ENCODE assay signal across 11 cellular contexts in the genomic region with DNA sequence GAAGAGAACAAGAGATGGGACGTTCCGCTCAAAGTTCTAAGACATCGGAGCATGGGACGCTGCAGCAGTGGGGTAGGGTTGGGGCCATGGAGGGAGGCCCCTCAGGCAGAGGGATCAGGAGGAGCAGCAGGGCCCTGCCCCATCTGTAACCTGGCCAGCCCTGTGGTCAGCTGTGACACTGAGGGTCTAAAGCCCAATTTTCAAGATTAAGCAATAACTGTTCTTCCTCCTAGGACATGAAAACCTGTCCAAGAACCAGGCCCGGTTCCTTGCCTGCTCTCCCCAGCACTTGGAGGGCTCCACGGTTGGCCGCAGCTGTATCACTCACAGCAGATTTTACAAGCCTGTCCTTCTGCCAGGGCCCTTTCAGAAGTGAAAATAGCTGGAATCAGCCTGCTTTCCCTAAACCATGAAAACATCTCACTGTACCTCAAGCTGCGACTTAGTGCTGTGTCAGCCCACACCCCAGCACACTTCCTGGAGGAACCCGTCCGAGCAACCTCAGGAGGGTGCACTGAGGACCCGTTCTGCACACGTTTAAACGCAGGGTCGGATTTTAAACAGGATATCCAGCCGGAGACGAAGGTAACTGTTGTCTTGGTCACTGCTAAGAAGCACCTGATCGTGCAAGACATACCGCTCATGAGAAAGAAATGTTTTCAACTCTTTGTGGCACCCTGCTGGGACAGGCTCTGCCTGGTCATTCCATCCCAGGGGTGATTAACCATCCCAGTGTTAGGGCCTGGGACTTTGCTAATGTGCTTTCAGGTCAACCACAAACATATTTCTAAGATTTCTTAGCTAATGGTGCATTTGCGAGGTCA.
DNase-seq lines count a peak whose midpoint lies in the region; ATAC-seq and TF ChIP-seq lines count a peak whose summit lies in the region.
"Had no signal": no experiment of that assay in that cellular context is flagged by ENCODE, and none has a peak within 500 bp of the region (broad histone marks: within the 10 kb centered on the region; RNA-seq: fewer than 3 reads in every experiment).

No MANE protein-coding gene starts in this region.

- 53% methylated on average over 18 of the region's 19 CpGs for WGBS in esophagus muscularis mucosa
- WGBS in upper lobe of left lung, 2 donors: 56 to 63% methylated on average over 17 to 19 of the region's 19 CpGs

- POLR2A ChIA-PET in activated CD4-positive, alpha-beta memory T cell treated with anti-CD3 and anti-CD28 coated beads, Interleukin-2, amount 10 ng/mL, durations not matched to agents 7 days and 5 days (lab: Charles Lee): no interaction called here
- POLR2A ChIA-PET in activated CD4-positive, alpha-beta memory T cell treated with anti-CD3 and anti-CD28 coated beads for 36 hours (lab: Charles Lee): no interaction called here

- TF ChIP-seq EP300 in esophagus muscularis mucosa (IDR thresholded peaks at IDR 0.05) (no peak), upper lobe of left lung (IDR thresholded peaks at IDR 0.05) (no peak)

- no peaks in the 10 kb centered on the region for H3K27me3 ChIP-seq in esophagus muscularis mucosa
- no peaks in the 10 kb centered on the region for H3K27me3 ChIP-seq in muscle layer of duodenum (ENCODE audit: low read depth, low read length)
- no peaks in the 10 kb centered on the region for H3K27me3 ChIP-seq in upper lobe of left lung

- H3K4me3 ChIP-seq in esophagus muscularis mucosa: peak overlapping the region in 3 of 4 donors; percentile 10 to 14 (median 12)
- H3K4me3 ChIP-seq in muscle layer of duodenum (ENCODE audit: low read depth in 1 of 2, low read length in 2 of 2): peak overlapping the region in 1 of 2 donors; percentile 15
- no peak overlapping the region for H3K4me3 ChIP-seq in upper lobe of left lung
- H3K4me3 ChIP-seq: A549 had no signal

- ATAC-seq in upper lobe of left lung (ENCODE audit: low FRiP score in 2 of 2): peak in 1 of 2 donors; percentile 47
- ATAC-seq: A549 had no signal

- H3K9me3 ChIP-seq in esophagus muscularis mucosa (peaks cover 0 to 15% (median 7%) of the 10 kb centered on the region in 4 donors), muscle layer of duodenum (ENCODE audit: control insufficient read depth in 1 of 2, low read length in 2 of 2) (peaks cover 0 to 11% of the 10 kb centered on the region in 2 donors), upper lobe of left lung (peaks cover 0 to 4% (median 0%) of the 10 kb centered on the region in 4 donors)

- H3K27ac ChIP-seq in esophagus muscularis mucosa (replicated peaks in 1 of 4) (peak overlapping the region; percentile 76 to 85 (median 77)), muscle layer of duodenum (ENCODE audit: low read length) (peak overlapping the region; percentile 70), upper lobe of left lung (peak overlapping the region; percentile 27 to 78 (median 66))
- H3K27ac ChIP-seq: A549 had no signal

- H3K27ac Mint-ChIP-seq in activated CD4-positive, alpha-beta memory T cell treated with anti-CD3 and anti-CD28 coated beads, Interleukin-2, amount 10 ng/mL, durations not matched to agents 7 days and 5 days: no peak overlapping the region
- no peak overlapping the region for H3K27ac Mint-ChIP-seq in activated CD4-positive, alpha-beta memory T cell treated with anti-CD3 and anti-CD28 coated beads for 36 hours

- peak; percentile 7 for DNase-seq in activated CD4-positive, alpha-beta memory T cell treated with anti-CD3 and anti-CD28 coated beads, Interleukin-2, amount 10 ng/mL, durations not matched to agents 7 days and 5 days
- DNase-seq in activated CD4-positive, alpha-beta memory T cell treated with anti-CD3 and anti-CD28 coated beads for 36 hours: no peak
- DNase-seq in esophagus muscularis mucosa (ENCODE audit: extremely low spot score) (peak; percentile 93), upper lobe of left lung (no peak), iPS-NIHi11 (ENCODE audit: low spot score) (no peak), midbrain (lab: John Stamatoyannopoulos, UW) (no peak)
- no peak for DNase-seq in stimulated activated CD4-positive, alpha-beta T cell treated with anti-CD3 and anti-CD28 coated beads, Interleukin-2, amount 100 ng/mL, for 48 hours
- DNase-seq: central memory CD4-positive, alpha-beta T cell; hypothalamus had no signal

- H3K4me3 Mint-ChIP-seq in activated CD4-positive, alpha-beta memory T cell treated with anti-CD3 and anti-CD28 coated beads, Interleukin-2, amount 10 ng/mL, durations not matched to agents 7 days and 5 days: no peak overlapping the region
- H3K4me3 Mint-ChIP-seq in activated CD4-positive, alpha-beta memory T cell treated with anti-CD3 and anti-CD28 coated beads for 36 hours: no peak overlapping the region

- H3K4me1 Mint-ChIP-seq in activated CD4-positive, alpha-beta memory T cell treated with anti-CD3 and anti-CD28 coated beads, Interleukin-2, amount 10 ng/mL, durations not matched to agents 7 days and 5 days: no peaks in the 10 kb centered on the region
- H3K4me1 Mint-ChIP-seq in activated CD4-positive, alpha-beta memory T cell treated with anti-CD3 and anti-CD28 coated beads for 36 hours (ENCODE audit: low read depth): peaks cover 3% of the 10 kb centered on the region

- CTCF ChIA-PET in activated CD4-positive, alpha-beta memory T cell treated with anti-CD3 and anti-CD28 coated beads, Interleukin-2, amount 10 ng/mL, durations not matched to agents 7 days and 5 days (lab: Charles Lee): no interaction called here
- CTCF ChIA-PET in activated CD4-positive, alpha-beta memory T cell treated with anti-CD3 and anti-CD28 coated beads for 36 hours (lab: Charles Lee): no interaction called here

- peaks cover 6% of the 10 kb centered on the region for H3K9me3 Mint-ChIP-seq in activated CD4-positive, alpha-beta memory T cell treated with anti-CD3 and anti-CD28 coated beads, Interleukin-2, amount 10 ng/mL, durations not matched to agents 7 days and 5 days
- H3K9me3 Mint-ChIP-seq in activated CD4-positive, alpha-beta memory T cell treated with anti-CD3 and anti-CD28 coated beads for 36 hours: peaks cover 2% of the 10 kb centered on the region

- H3K36me3 Mint-ChIP-seq in activated CD4-positive, alpha-beta memory T cell treated with anti-CD3 and anti-CD28 coated beads, Interleukin-2, amount 10 ng/mL, durations not matched to agents 7 days and 5 days (ENCODE audit: low read depth): no peaks in the 10 kb centered on the region
- no peaks in the 10 kb centered on the region for H3K36me3 Mint-ChIP-seq in activated CD4-positive, alpha-beta memory T cell treated with anti-CD3 and anti-CD28 coated beads for 36 hours

- H3K4me1 ChIP-seq in esophagus muscularis mucosa: peaks cover 0 to 61% (median 56%) of the 10 kb centered on the region in 4 donors
- peaks cover 0 to 11% of the 10 kb centered on the region in 2 donors for H3K4me1 ChIP-seq in muscle layer of duodenum (ENCODE audit: control insufficient read depth in 1 of 2, insufficient read depth in 2 of 2, low read length in 2 of 2)
- peaks cover 6 to 21% (median 12%) of the 10 kb centered on the region in 4 donors for H3K4me1 ChIP-seq in upper lobe of left lung
- H3K4me1 ChIP-seq: A549 had no signal

- TF ChIP-seq POLR2A in esophagus muscularis mucosa (IDR thresholded peaks at IDR 0.05; ENCODE audit: low read depth) (no peak), upper lobe of left lung (IDR thresholded peaks at IDR 0.05) (no peak)

- intact Hi-C loops in activated CD4-positive, alpha-beta memory T cell treated with anti-CD3 and anti-CD28 coated beads for 36 hours (cut with micrococcal nuclease): no loop called here
- intact Hi-C loops in esophagus muscularis mucosa (cut with DNase I): no loop called here

- TF ChIP-seq CTCF in esophagus muscularis mucosa (IDR thresholded peaks at IDR 0.05): no peak
- TF ChIP-seq CTCF in upper lobe of left lung (IDR thresholded peaks at IDR 0.05): no peak

- H3K27me3 Mint-ChIP-seq in activated CD4-positive, alpha-beta memory T cell treated with anti-CD3 and anti-CD28 coated beads, Interleukin-2, amount 10 ng/mL, durations not matched to agents 7 days and 5 days: peaks cover 2% of the 10 kb centered on the region
- H3K27me3 Mint-ChIP-seq in activated CD4-positive, alpha-beta memory T cell treated with anti-CD3 and anti-CD28 coated beads for 36 hours: peaks cover 23% of the 10 kb centered on the region

- H3K36me3 ChIP-seq in esophagus muscularis mucosa (no peaks in the 10 kb centered on the region), muscle layer of duodenum (ENCODE audit: control insufficient read depth in 1 of 2, insufficient read depth in 2 of 2, low read length in 2 of 2) (no peaks in the 10 kb centered on the region), upper lobe of left lung (no peaks in the 10 kb centered on the region)

Comparison
In these comparisons a context has a peak if more than half of its experiments do, and no peak if none do; other contexts are left out.
1. DNase-seq: peak in activated CD4-positive, alpha-beta memory T cell treated with anti-CD3 and anti-CD28 coated beads, Interleukin-2, amount 10 ng/mL, durations not matched to agents 7 days and 5 days (single experiment) and esophagus muscularis mucosa (single experiment); none in activated CD4-positive, alpha-beta memory T cell treated with anti-CD3 and anti-CD28 coated beads for 36 hours (single experiment), upper lobe of left lung (0 of 2), iPS-NIHi11 (single experiment), stimulated activated CD4-positive, alpha-beta T cell treated with anti-CD3 and anti-CD28 coated beads, Interleukin-2, amount 100 ng/mL, for 48 hours (0 of 2) and midbrain (single experiment).
2. H3K4me3 ChIP-seq: peak in esophagus muscularis mucosa (3 of 4); none in upper lobe of left lung (0 of 4).
3. Peak in every context shown above with its lines, with median percentiles within 50 percentile points of each other: H3K27ac ChIP-seq.